ENCODE assay signal across 23 cellular contexts in the genomic region with DNA sequence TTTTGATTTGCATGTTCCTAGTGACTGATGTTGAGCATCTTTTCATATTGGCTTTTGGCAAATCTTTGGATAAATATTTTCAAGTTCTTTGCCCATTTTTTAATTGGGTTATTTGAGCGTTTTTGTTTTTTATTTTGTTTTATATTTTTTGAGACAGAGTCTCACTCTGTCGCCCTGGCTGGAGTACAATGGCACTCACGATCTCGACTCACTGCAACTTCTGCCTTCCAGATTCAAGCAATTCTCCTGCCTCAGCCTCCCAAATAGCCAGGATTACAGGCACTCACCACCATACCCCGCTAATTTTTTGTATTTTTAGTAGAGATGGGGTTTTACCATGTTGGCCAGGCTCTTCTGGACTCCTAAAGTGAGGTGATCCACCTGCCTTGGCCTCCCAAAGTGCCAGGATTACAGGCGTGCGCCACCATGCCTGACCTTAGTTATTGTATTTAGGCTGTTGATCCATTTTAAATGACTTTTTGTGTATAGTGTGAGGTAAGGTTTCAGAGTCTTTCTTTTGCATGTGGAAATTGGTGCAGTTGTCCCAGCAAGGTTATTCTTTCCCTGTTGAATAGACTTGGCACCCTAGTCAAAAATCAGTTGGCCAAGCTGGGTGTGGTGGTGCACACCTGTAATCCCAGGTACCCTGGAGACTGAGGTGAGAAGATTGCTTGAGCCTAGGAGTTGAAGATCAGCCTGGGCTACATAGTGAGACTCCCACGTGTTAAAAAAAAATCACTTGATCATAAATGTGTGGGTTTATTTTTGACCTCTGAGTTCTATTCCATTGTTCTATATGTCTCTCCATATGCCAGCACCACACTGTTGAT. TPM values are rescaled to one million over a fixed set of nuclear protein-coding genes. Genes with fewer than 3 reads are reported as not detected.
"Had no signal": no experiment of that assay in that cellular context is flagged by ENCODE, and none has a peak within 500 bp of the region (broad histone marks: within the 10 kb centered on the region; RNA-seq: fewer than 3 reads in every experiment).

No MANE protein-coding gene starts in this region.

- H3K9me3 ChIP-seq: MG63 had no signal

- ATAC-seq: activated T-cell treated with anti-CD3 and anti-CD28 coated beads, Interleukin-2, amount 50 U/mL, for 4 hours had no signal

- H3K27ac Mint-ChIP-seq: activated B cell treated with CpG ODN at 0.5 μM for 24 hours; activated CD4-positive, alpha-beta T cell treated with anti-CD3 and anti-CD28 coated beads, Interleukin-2, amount 10 ng/mL, durations not matched to agents 24 days and 14 days; activated naive CD8-positive, alpha-beta T cell treated with anti-CD3 and anti-CD28 coated beads for 36 hours had no signal

- H3K4me3 Mint-ChIP-seq: activated B cell treated with CpG ODN at 0.5 μM for 24 hours; activated CD4-positive, alpha-beta T cell treated with anti-CD3 and anti-CD28 coated beads, Interleukin-2, amount 10 ng/mL, durations not matched to agents 24 days and 14 days; activated naive CD8-positive, alpha-beta T cell treated with anti-CD3 and anti-CD28 coated beads for 36 hours; activated T-cell treated with anti-CD3 and anti-CD28 coated beads, Interleukin-2, amount 50 U/mL, for 4 hours had no signal

- FAIRE-seq: TTC549 had no signal

- H3K4me3 ChIP-seq: MG63 had no signal

- H3K27me3 Mint-ChIP-seq: activated B cell treated with CpG ODN at 0.5 μM for 24 hours; activated CD4-positive, alpha-beta T cell treated with anti-CD3 and anti-CD28 coated beads, Interleukin-2, amount 10 ng/mL, durations not matched to agents 24 days and 14 days; activated naive CD8-positive, alpha-beta T cell treated with anti-CD3 and anti-CD28 coated beads for 36 hours had no signal

- H3K9me3 Mint-ChIP-seq: activated B cell treated with CpG ODN at 0.5 μM for 24 hours; activated CD4-positive, alpha-beta T cell treated with anti-CD3 and anti-CD28 coated beads, Interleukin-2, amount 10 ng/mL, durations not matched to agents 24 days and 14 days; activated naive CD8-positive, alpha-beta T cell treated with anti-CD3 and anti-CD28 coated beads for 36 hours; activated T-cell treated with anti-CD3 and anti-CD28 coated beads, Interleukin-2, amount 50 U/mL, for 4 hours had no signal

- H3K27me3 ChIP-seq: MG63 had no signal

- DNase-seq: activated B cell treated with CpG ODN at 0.5 μM for 24 hours; activated CD4-positive, alpha-beta T cell treated with anti-CD3 and anti-CD28 coated beads for 1 hour; activated CD4-positive, alpha-beta T cell treated with anti-CD3 and anti-CD28 coated beads, Interleukin-2, amount 10 ng/mL, durations not matched to agents 24 days and 14 days; activated CD4-positive, alpha-beta T cell treated with anti-CD3 and anti-CD28 coated beads, Interleukin-2, amount 50 U/mL, for 48 hours; activated effector memory CD4-positive, alpha-beta T cell treated with anti-CD3 and anti-CD28 coated beads, Interleukin-2, amount 50 U/mL, for 16 hours; activated naive CD4-positive, alpha-beta T cell treated with Interleukin-2 at 50 U/mL for 16 hours; activated naive CD8-positive, alpha-beta T cell treated with anti-CD3 and anti-CD28 coated beads for 36 hours; activated T-cell treated with anti-CD3 and anti-CD28 coated beads, Interleukin-2, amount 50 U/mL, for 4 hours; MG63; MV-4-11; NCI-H1092 treated with DMSO at 0.1 percent for 48 hours; NCI-H1417 treated with DMSO at 0.1 percent for 48 hours; NCI-H1694; NCI-H2029; NCI-H345; NCI-H510A; NCI-H526 treated with DMSO at 0.1 percent for 48 hours; NCI-H82; SIG-M5; T-helper 2 cell; T1000 had no signal

RNA-seq across cellular contexts. Expression of a gene that starts 23.7 kb away (rescaled TPM):
- total RNA-seq: RPMI7951 had no signal
